Comparison of ENCODE assay signal across 10 cellular contexts in the genomic region with DNA sequence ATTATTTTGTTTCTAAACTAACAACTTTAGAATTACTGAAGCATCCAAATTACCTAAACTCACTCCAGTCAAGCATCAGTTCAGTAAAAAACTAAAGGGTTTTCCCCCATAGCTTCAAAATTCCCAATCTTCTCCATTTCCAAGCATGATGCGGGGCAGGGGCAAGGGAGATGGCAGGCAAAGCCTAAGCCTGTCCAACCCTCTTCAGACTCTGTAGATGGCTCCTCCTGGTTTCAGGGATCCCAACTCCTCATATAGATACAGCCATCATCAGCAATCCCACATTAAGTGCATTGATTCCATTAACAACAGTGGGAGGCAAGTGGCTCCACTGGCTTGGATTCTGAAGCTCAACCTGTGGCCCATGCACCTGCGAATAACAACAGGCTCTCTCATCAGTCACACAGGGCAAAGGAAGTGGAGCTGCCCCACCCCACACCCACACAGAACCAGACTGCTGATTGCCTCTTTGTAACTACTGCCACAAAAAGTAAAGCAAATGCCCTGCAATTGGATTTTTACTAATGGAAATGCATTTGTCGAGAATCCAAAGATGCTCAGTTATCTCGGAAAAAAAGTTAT. TPM values are rescaled to one million over a fixed set of nuclear protein-coding genes. Genes with fewer than 3 reads are reported as not detected.
A peak's percentile ranks its signal among the peaks of the same experiment; 100 is the strongest.
DNase-seq lines count a peak whose midpoint lies in the region; ATAC-seq and TF ChIP-seq lines count a peak whose summit lies in the region.
"Had no signal": no experiment of that assay in that cellular context is flagged by ENCODE, and none has a peak within 500 bp of the region (broad histone marks: within the 10 kb centered on the region; RNA-seq: fewer than 3 reads in every experiment).

No MANE protein-coding gene starts in this region.

- no peak overlapping the region for H3K4me2 ChIP-seq in MM.1S (ENCODE audit: low read depth, low read length)

- H3K4me1 ChIP-seq in transverse colon (peaks cover 0 to 24% (median 12%) of the 10 kb centered on the region in 4 donors), MM.1S (ENCODE audit: low read length) (no peaks in the 10 kb centered on the region)

- H3F3A ChIP-seq in MM.1S (ENCODE audit: insufficient read depth, low read length) = no peaks in the 10 kb centered on the region

- H3K36me3 ChIP-seq in transverse colon (no peaks in the 10 kb centered on the region), MM.1S (replicated peaks; ENCODE audit: insufficient read depth, low read length) (no peaks in the 10 kb centered on the region)

- WGBS in transverse colon (ENCODE audit: low coverage in 1 of 2), 2 donors = 68 to 69% methylated on average over 3 to 4 of the region's 4 CpGs

- H3K9me3 ChIP-seq in transverse colon (no peaks in the 10 kb centered on the region), MM.1S (replicated peaks; ENCODE audit: insufficient read depth, low read length) (no peaks in the 10 kb centered on the region)

- intact Hi-C loops in transverse colon (cut with DNase I; ENCODE audit: low total_unique reads) = no loop called here

- no peak for ATAC-seq in GM21381 (IDR thresholded peaks at IDR 0.05; ENCODE audit: unreplicated experiment)

- no peak overlapping the region for H2AFZ ChIP-seq in MM.1S (ENCODE audit: low read length)

- no peak overlapping the region for H3K4me3 ChIP-seq in transverse colon
- H3K4me3 ChIP-seq in MM.1S (ENCODE audit: low read length) = no peak overlapping the region

- no peak for TF ChIP-seq POLR2A in transverse colon (IDR thresholded peaks at IDR 0.05)

- in situ Hi-C loops in transverse colon (cut with MboI; ENCODE audit: low pct_ligation_motif_present in 1 of 4, low pct_unique_long_range_greater_than_20kb in 1 of 4, low sequenced_read_pairs in 3 of 4) = no loop called here

- H3K27ac ChIP-seq in transverse colon (no peak overlapping the region), MM.1S (ENCODE audit: low read length) (no peak overlapping the region)

- DNase-seq in activated CD4-positive, CD25-positive, alpha-beta regulatory T cell treated with anti-CD3 and anti-CD28 coated beads, Interleukin-2, amount 50 U/mL, for 16 hours (ENCODE audit: low read depth, low spot score) = peak; percentile 22
- no peak for DNase-seq in activated CD4-positive, CD25-positive, alpha-beta regulatory T cell treated with anti-CD3 and anti-CD28 coated beads, Interleukin-2, amount 50 U/mL, for 72 hours
- DNase-seq in activated T-cell treated with anti-CD3 and anti-CD28 coated beads for 4 hours (peak; percentile 36), iPS-NIHi7 (ENCODE audit: extremely low spot score) (peak; percentile 45), transverse colon (peak; percentile 48), MM.1S (no peak), HPDE6-E6E7 (ENCODE audit: extremely low spot score) (no peak)
- DNase-seq: cortex of kidney, NCI-H2171 treated with DMSO at 0.1 percent for 48 hours had no signal

- no peaks in the 10 kb centered on the region; the same call in 1 of the 2 replicates for H4K20me1 ChIP-seq in MM.1S (ENCODE audit: insufficient read depth, low read length)

- no peak for TF ChIP-seq EP300 in transverse colon (IDR thresholded peaks at IDR 0.05; ENCODE audit: low read depth)

- TF ChIP-seq CTCF in transverse colon (IDR thresholded peaks at IDR 0.05) (no peak), MM.1S (IDR thresholded peaks at IDR 0.05; ENCODE audit: low read length) (no peak)

- no peaks in the 10 kb centered on the region for H3K9me2 ChIP-seq in MM.1S (replicated peaks; ENCODE audit: insufficient read depth, low read length)

- H3K79me2 ChIP-seq in MM.1S (ENCODE audit: low read length) = peaks cover 90% of the 10 kb centered on the region

- no peak overlapping the region for H3K9ac ChIP-seq in MM.1S (ENCODE audit: low read length)

- H3K27me3 ChIP-seq in transverse colon (no peaks in the 10 kb centered on the region), MM.1S (replicated peaks; ENCODE audit: insufficient read depth, low read length) (no peaks in the 10 kb centered on the region)

RNA-seq across cellular contexts. Expression of a gene that starts 14.9 kb away (rescaled TPM):
- 10 to 100 TPM in 2 of 4 donors, 1 to 10 TPM in 2; 1.9 to 33.0 (median 18.1) TPM for total RNA-seq in transverse colon

Comparison
In these comparisons a context has a peak if more than half of its experiments do, and no peak if none do; other contexts are left out.
1. DNase-seq: peak in activated CD4-positive, CD25-positive, alpha-beta regulatory T cell treated with anti-CD3 and anti-CD28 coated beads, Interleukin-2, amount 50 U/mL, for 16 hours (single experiment), activated T-cell treated with anti-CD3 and anti-CD28 coated beads for 4 hours (single experiment), iPS-NIHi7 (single experiment) and transverse colon (single experiment); none in activated CD4-positive, CD25-positive, alpha-beta regulatory T cell treated with anti-CD3 and anti-CD28 coated beads, Interleukin-2, amount 50 U/mL, for 72 hours (single experiment), MM.1S (single experiment) and HPDE6-E6E7 (single experiment).